In the genomic region with DNA sequence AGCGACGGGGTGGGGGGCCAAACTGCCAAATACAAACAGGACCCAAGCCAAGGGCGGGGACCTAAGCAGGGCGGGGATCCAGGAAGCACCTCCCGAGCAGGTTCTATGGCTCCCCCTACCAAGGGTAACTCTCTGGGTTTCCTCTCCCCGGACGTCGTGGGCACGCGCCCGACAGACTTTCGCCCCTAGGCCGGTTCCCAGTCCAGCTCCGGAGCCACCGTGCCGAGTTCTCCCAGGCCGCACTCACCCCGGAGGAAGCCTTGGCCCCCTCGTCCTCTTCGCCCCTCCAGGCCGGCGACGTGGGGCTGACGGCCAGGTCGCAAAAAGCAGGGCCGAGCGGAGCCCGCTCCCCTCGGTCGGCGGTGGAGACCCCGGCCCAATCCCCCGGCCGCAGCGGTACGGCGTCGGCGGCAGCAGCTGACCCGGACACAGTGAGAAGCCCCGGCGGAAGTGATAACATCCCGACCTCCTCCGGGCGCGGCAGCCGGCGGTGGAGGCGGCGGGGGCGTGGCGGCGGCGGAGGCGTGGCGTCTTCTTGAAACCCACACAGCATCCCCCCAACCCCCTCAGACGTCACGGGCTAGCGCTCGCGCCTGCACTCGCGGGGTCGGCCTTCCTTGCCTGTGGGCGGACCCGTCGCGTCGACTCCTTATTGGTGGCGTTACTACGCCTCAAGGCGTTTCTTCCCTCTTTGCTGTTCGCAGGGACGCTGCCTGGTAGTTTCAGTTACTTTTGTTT, we compare ENCODE assay signal across 8 cellular contexts. TPM values are rescaled to one million over a fixed set of nuclear protein-coding genes. Genes with fewer than 3 reads are reported as not detected.
DNase-seq lines count a peak whose midpoint lies in the region; ATAC-seq and TF ChIP-seq lines count a peak whose summit lies in the region.

TSS of gene BNIP2 (minus strand) at position 433 of the 738 bp plus-strand sequence. CDS start 6,863 bp downstream, outside the sequence.

- peak within 1 kb of the TSS; percentile 96 for H3K4me3 Mint-ChIP-seq in HFFc6
- H3K4me3 Mint-ChIP-seq in activated naive CD4-positive, alpha-beta T cell treated with anti-CD3 and anti-CD28 coated beads, Interleukin-2, amount 50 U/mL, for 24 hours = peak within 1 kb of the TSS; percentile 96

- ATAC-seq in SK-N-SH treated with all-trans-retinoic acid at 6 μM for 48 hours = peak; percentile 96

- peaks cover 45% of the 10 kb centered on the region for H3K4me1 Mint-ChIP-seq in HFFc6 (ENCODE audit: low read depth)
- H3K4me1 Mint-ChIP-seq in activated naive CD4-positive, alpha-beta T cell treated with anti-CD3 and anti-CD28 coated beads, Interleukin-2, amount 50 U/mL, for 24 hours = peaks cover 44% of the 10 kb centered on the region

- DNase-seq in GM04503 (ENCODE audit: low read depth) (peak; percentile 83), HFFc6 (peak; percentile 98), NCI-H1092 (lab: John Stamatoyannopoulos, UW) (peak; percentile 91), globus pallidus (ENCODE audit: low spot score) (peak; percentile 95), occipital lobe (lab: John Stamatoyannopoulos, UW) (peak; percentile 95)

- H3K27ac ChIP-seq in temporal lobe (ENCODE audit: low read depth, low read length) = peak within 1 kb of the TSS; percentile 72

- peaks cover 2% of the 10 kb centered on the region for H3K27me3 Mint-ChIP-seq in HFFc6 (ENCODE audit: insufficient read depth)
- no peaks in the 10 kb centered on the region for H3K27me3 Mint-ChIP-seq in activated naive CD4-positive, alpha-beta T cell treated with anti-CD3 and anti-CD28 coated beads, Interleukin-2, amount 50 U/mL, for 24 hours

- no peaks in the 10 kb centered on the region for H3K9me3 Mint-ChIP-seq in HFFc6
- no peaks in the 10 kb centered on the region for H3K9me3 Mint-ChIP-seq in activated naive CD4-positive, alpha-beta T cell treated with anti-CD3 and anti-CD28 coated beads, Interleukin-2, amount 50 U/mL, for 24 hours

- H3K27ac Mint-ChIP-seq in HFFc6 = peak within 1 kb of the TSS; percentile 99
- peak within 1 kb of the TSS; percentile 93 for H3K27ac Mint-ChIP-seq in activated naive CD4-positive, alpha-beta T cell treated with anti-CD3 and anti-CD28 coated beads, Interleukin-2, amount 50 U/mL, for 24 hours

- TF ChIP-seq CTCF in HFFc6 (IDR thresholded peaks at IDR 0.05) = peak; percentile 27

- peaks cover 8% of the 10 kb centered on the region; the same call in 1 of the 2 replicates for H3K36me3 Mint-ChIP-seq in HFFc6 (ENCODE audit: low read depth)
- peaks cover 5% of the 10 kb centered on the region for H3K36me3 Mint-ChIP-seq in activated naive CD4-positive, alpha-beta T cell treated with anti-CD3 and anti-CD28 coated beads, Interleukin-2, amount 50 U/mL, for 24 hours

TF ChIP-seq in SK-N-SH treated with all-trans-retinoic acid at 6 μM for 48 hours, 23 proteins besides CTCF, POLR2A, EP300 and RAD21:
- TF ChIP-seq ZNF70 (CRISPR knock-in tag; IDR thresholded peaks at IDR 0.05) (0 out of 2 replicates have a peak, but pooled peaks have one; percentile 34), RARB (CRISPR knock-in tag; IDR thresholded peaks at IDR 0.05) (no peak)

RNA-seq across cellular contexts. Expression of gene BNIP2, which starts in this region (rescaled TPM):
- 10 to 100 TPM; 60.8 to 68.0 (median 63.5) TPM for total RNA-seq in HFFc6 (2021; fragmentation: NEBNext Ultra II Directional; extraction: Animal tissue kit (Norgen Biotek cat#: 25700))
- total RNA-seq in occipital lobe = 81.9 TPM
- total RNA-seq in temporal lobe = 52.1 TPM

Comparison
In these comparisons a context has a peak if more than half of its experiments do, and no peak if none do; other contexts are left out.
1. Peak in every context shown above with its lines: DNase-seq, ATAC-seq and H3K27ac ChIP-seq.